Comparison of ENCODE assay signal across 8 cellular contexts in the genomic region with DNA sequence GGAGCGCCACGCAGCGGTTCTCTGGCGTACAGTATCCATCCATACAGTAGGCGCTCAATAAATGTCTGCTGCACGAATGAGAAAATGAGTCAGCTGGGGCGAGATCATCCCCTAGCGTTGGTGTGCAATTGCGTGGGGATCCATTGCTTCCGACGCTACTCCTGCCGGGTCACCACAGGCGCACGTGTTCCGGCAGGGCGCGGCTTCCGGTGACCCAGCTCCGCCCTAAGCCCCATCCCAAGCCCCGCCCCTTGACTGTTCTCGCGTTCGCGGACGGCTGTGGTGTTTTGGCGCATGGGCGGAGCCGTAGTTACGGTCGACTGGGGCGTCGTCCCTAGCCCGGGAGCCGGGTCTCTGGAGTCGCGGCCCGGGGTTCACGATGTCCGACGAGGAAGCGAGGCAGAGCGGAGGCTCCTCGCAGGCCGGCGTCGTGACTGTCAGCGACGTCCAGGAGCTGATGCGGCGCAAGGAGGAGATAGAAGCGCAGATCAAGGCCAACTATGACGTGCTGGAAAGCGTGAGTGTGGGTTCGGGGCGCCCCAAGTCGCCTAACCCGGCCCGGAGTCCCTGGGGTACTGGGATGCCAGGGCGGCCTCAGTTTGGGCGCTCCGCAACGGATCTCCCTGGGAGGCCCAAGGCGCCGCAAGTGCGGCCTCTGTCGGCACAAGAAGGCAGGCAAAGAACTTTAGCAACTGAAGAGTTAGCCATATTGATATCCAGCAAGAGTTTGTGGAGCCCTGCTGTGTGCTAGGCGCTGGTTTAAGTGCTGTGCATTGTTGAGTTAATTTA. TPM values are rescaled to one million over a fixed set of nuclear protein-coding genes. Genes with fewer than 3 reads are reported as not detected.
DNase-seq lines count a peak whose midpoint lies in the region; ATAC-seq and TF ChIP-seq lines count a peak whose summit lies in the region.

A gene with protein sequence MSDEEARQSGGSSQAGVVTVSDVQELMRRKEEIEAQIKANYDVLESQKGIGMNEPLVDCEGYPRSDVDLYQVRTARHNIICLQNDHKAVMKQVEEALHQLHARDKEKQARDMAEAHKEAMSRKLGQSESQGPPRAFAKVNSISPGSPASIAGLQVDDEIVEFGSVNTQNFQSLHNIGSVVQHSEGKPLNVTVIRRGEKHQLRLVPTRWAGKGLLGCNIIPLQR (plus strand): TSS at position 313 of the 789 bp plus-strand sequence. CDS start 67 bp downstream, at position 380.

- TF ChIP-seq CTCF in right atrium auricular region (IDR thresholded peaks at IDR 0.05) (peak; percentile 43 to 70), uterus (IDR thresholded peaks at IDR 0.05) (peak; percentile 48 to 70 (median 56))

- ATAC-seq in GM18502 (IDR thresholded peaks at IDR 0.05; ENCODE audit: poor library complexity, unreplicated experiment) (peak; percentile 93), HG02970 (IDR thresholded peaks at IDR 0.05; ENCODE audit: low FRiP score, unreplicated experiment) (peak; percentile 94)

- intact Hi-C loops in T-helper 2 cell treated with Interferon-gamma antibody and Interleukin-4, amounts not matched to agents 100 ng/mL and 5 ng/mL, for 36 hours (cut with micrococcal nuclease), result loop anchor here (1.0 to 5.0 kb wide), 8 partner anchors 30 to 421 kb away; a partner anchor contains a TSS
- intact Hi-C loops in uterus (cut with DNase I; ENCODE audit: low total_unique reads), result no loop called here

- DNase-seq in NCI-H187 treated with DMSO at 0.1 percent for 48 hours (lab: John Stamatoyannopoulos, UW) (peak; percentile 90), anterior cingulate cortex (lab: John Stamatoyannopoulos, UW) (peak; percentile 76 to 98 (median 95)), right atrium auricular region (ENCODE audit: low spot score) (peak; percentile 97), pulmonary artery endothelial cell (ENCODE audit: low read depth, low spot score) (peak; percentile 90), uterus (peak; percentile 96 to 98)

- H3K27ac ChIP-seq in right atrium auricular region (peak within 1 kb of the TSS; percentile 90 to 96), uterus (peak within 1 kb of the TSS; percentile 89 to 90)

- H3K9me3 ChIP-seq in right atrium auricular region (no peaks in the 10 kb centered on the region), uterus (no peaks in the 10 kb centered on the region)

- H3K4me1 ChIP-seq in right atrium auricular region, result peaks cover 0 to 16% of the 10 kb centered on the region in 2 donors
- H3K4me1 ChIP-seq in uterus, result peaks cover 0 to 13% of the 10 kb centered on the region in 2 donors

- no peaks in the 10 kb centered on the region for H3K27me3 ChIP-seq in right atrium auricular region
- no peaks in the 10 kb centered on the region for H3K27me3 ChIP-seq in uterus

- H3K36me3 ChIP-seq in right atrium auricular region (peaks cover 3% of the 10 kb centered on the region), uterus (no peaks in the 10 kb centered on the region)

- H3K4me3 ChIP-seq in right atrium auricular region (peak within 1 kb of the TSS; percentile 76 to 91), uterus (peak within 1 kb of the TSS; percentile 62 to 67)

- TF ChIP-seq POLR2A in uterus (IDR thresholded peaks at IDR 0.05), result peak; percentile 54 to 73

RNA-seq across cellular contexts. Expression of the gene that starts here (rescaled TPM):
- total RNA-seq in T-helper 2 cell treated with Interferon-gamma antibody and Interleukin-4, amounts not matched to agents 100 ng/mL and 5 ng/mL, for 36 hours, result 56.2 and 66.2 TPM in 2 replicates
- 10 to 100 TPM; 33.2 to 59.2 TPM for total RNA-seq in right atrium auricular region
- 125 and 135 TPM in 2 replicates for total RNA-seq in pulmonary artery endothelial cell
- 100 to 1,000 TPM in 1 of 4 donors, 10 to 100 TPM in 2, 1 to 10 TPM in 1; 2.4 to 312 (median 46.0) TPM for total RNA-seq in uterus

Comparison
In these comparisons a context has a peak if more than half of its experiments do, and no peak if none do; other contexts are left out.
1. Peak in every context shown above with its lines: DNase-seq, ATAC-seq, H3K4me3 ChIP-seq and H3K27ac ChIP-seq.